Comparison of ENCODE assay signal across 21 cellular contexts in genomic region chr17:2275722-2276121, GRCh38. TPM values are rescaled to one million over a fixed set of nuclear protein-coding genes. Genes with fewer than 3 reads are reported as not detected.
DNase-seq lines count a peak whose midpoint lies in the region; ATAC-seq, FAIRE-seq and TF ChIP-seq lines count a peak whose summit lies in the region.
"Had no signal": no experiment of that assay in that cellular context is flagged by ENCODE, and none has a peak within 500 bp of the region (broad histone marks: within the 10 kb centered on the region; RNA-seq: fewer than 3 reads in every experiment).

No MANE protein-coding gene starts in this region.

- peaks cover 56% of the 10 kb centered on the region for H3K36me3 Mint-ChIP-seq in CD8-positive, alpha-beta T cell
- H3K36me3 Mint-ChIP-seq in activated T-helper 2 cell treated with anti-CD3 and anti-CD28 coated beads, Interferon-gamma antibody, Interleukin-2, Interleukin-4, amounts not matched to agents 10 μg/mL and 5 μg/mL and 100 μg/mL, durations not matched to agents 14 hours and 24 hours and 36 hours (ENCODE audit: low read depth): peaks cover 53% of the 10 kb centered on the region
- peaks cover 3 to 50% (median 33%) of the 10 kb centered on the region in 5 donors for H3K36me3 Mint-ChIP-seq in naive thymus-derived CD4-positive, alpha-beta T cell
- H3K36me3 Mint-ChIP-seq in MCF 10A (ENCODE audit: insufficient read depth, unreplicated experiment): peaks cover 54% of the 10 kb centered on the region

- no TSS peak for BruUV-seq in MCF 10A (replicated peaks; lab: Mats Ljungman, UMichigan)

- no peak overlapping the region for H3K27ac ChIP-seq in CD8-positive, alpha-beta T cell (ENCODE audit: low read depth, low read length)
- H3K27ac ChIP-seq in naive thymus-derived CD4-positive, alpha-beta T cell (ENCODE audit: low read depth, low read length): no peak overlapping the region
- H3K27ac ChIP-seq: gastrocnemius medialis, tibial artery had no signal

- peaks cover 37% of the 10 kb centered on the region for H3K4me1 ChIP-seq in CD8-positive, alpha-beta T cell (ENCODE audit: insufficient read depth, low read length)
- peaks cover 18 to 44% of the 10 kb centered on the region in 2 donors for H3K4me1 ChIP-seq in naive thymus-derived CD4-positive, alpha-beta T cell (ENCODE audit: control insufficient read depth in 2 of 2, insufficient read depth in 2 of 2, low read length in 2 of 2)
- H3K4me1 ChIP-seq: Caco-2 had no signal

- H3K27me3 ChIP-seq in CD8-positive, alpha-beta T cell (ENCODE audit: insufficient read depth, low read length): no peaks in the 10 kb centered on the region
- H3K27me3 ChIP-seq in naive thymus-derived CD4-positive, alpha-beta T cell (ENCODE audit: control insufficient read depth in 2 of 2, insufficient read depth in 2 of 2, low read length in 2 of 2): no peaks in the 10 kb centered on the region
- H3K27me3 ChIP-seq: gastrocnemius medialis, tibial artery had no signal

- H3K4me1 Mint-ChIP-seq in CD8-positive, alpha-beta T cell (ENCODE audit: low read depth): peaks cover 52% of the 10 kb centered on the region
- peaks cover 58% of the 10 kb centered on the region for H3K4me1 Mint-ChIP-seq in activated T-helper 2 cell treated with anti-CD3 and anti-CD28 coated beads, Interferon-gamma antibody, Interleukin-2, Interleukin-4, amounts not matched to agents 10 μg/mL and 5 μg/mL and 100 μg/mL, durations not matched to agents 14 hours and 24 hours and 36 hours (ENCODE audit: low read depth)
- peaks cover 35 to 70% (median 63%) of the 10 kb centered on the region in 7 donors for H3K4me1 Mint-ChIP-seq in naive thymus-derived CD4-positive, alpha-beta T cell
- no peaks in the 10 kb centered on the region for H3K4me1 Mint-ChIP-seq in MCF 10A (ENCODE audit: insufficient read depth, unreplicated experiment)
- H3K4me1 Mint-ChIP-seq: nephron had no signal

- DNase-seq in CD8-positive, alpha-beta T cell: no peak
- DNase-seq in GM12891 (ENCODE audit: insufficient read length, low spot score) (no peak), NCI-H1105 treated with DMSO at 0.1 percent for 48 hours (lab: John Stamatoyannopoulos, UW) (no peak), MCF 10A (ENCODE audit: unreplicated experiment) (no peak)
- no peak for DNase-seq in activated T-helper 2 cell treated with anti-CD3 and anti-CD28 coated beads, Interferon-gamma antibody, Interleukin-2, Interleukin-4, amounts not matched to agents 10 μg/mL and 5 μg/mL and 100 μg/mL, durations not matched to agents 14 hours and 24 hours and 36 hours (ENCODE audit: low spot score)
- DNase-seq in naive thymus-derived CD4-positive, alpha-beta T cell: peak in 6 of 9 donors; percentile 35 to 66 (median 47)
- DNase-seq: activated gamma-delta T cell; Caco-2; effector CD4-positive, alpha-beta T cell; gastrocnemius medialis; mesenchymal stem cell; NCI-H1092 treated with DMSO at 0.1 percent for 48 hours; NCI-H2081 treated with DMSO at 0.1 percent for 48 hours; NCI-H446; PC-3; posterior cingulate gyrus; SHP77; tibial artery had no signal

- POLR2A ChIA-PET in CD8-positive, alpha-beta T cell (lab: Charles Lee): interaction anchor here (1.2 kb wide), 2 partner anchors 9 to 18 kb away, joined by 4 to 8 read pairs; no protein-coding TSS in a partner anchor
- POLR2A ChIA-PET in naive thymus-derived CD4-positive, alpha-beta T cell (lab: Charles Lee): interaction anchor here (0.6 to 2.1 kb wide), 4 partner anchors 9 to 31 kb away, joined by 3 to 13 read pairs (median 8); no protein-coding TSS in a partner anchor
- POLR2A ChIA-PET in MCF 10A (lab: Yijun Ruan, JAX): interaction anchor here (0.7 kb wide), 1 partner anchor 224 kb away, joined by 3 read pairs; no protein-coding TSS in a partner anchor

- H3K9me3 ChIP-seq in CD8-positive, alpha-beta T cell (ENCODE audit: low read length): no peaks in the 10 kb centered on the region
- no peaks in the 10 kb centered on the region for H3K9me3 ChIP-seq in naive thymus-derived CD4-positive, alpha-beta T cell (ENCODE audit: control insufficient read depth in 2 of 3, low read length in 3 of 3)
- H3K9me3 ChIP-seq: Caco-2, gastrocnemius medialis, tibial artery had no signal

- H3K4me3 Mint-ChIP-seq in CD8-positive, alpha-beta T cell: peak overlapping the region; percentile 30
- H3K4me3 Mint-ChIP-seq in activated T-helper 2 cell treated with anti-CD3 and anti-CD28 coated beads, Interferon-gamma antibody, Interleukin-2, Interleukin-4, amounts not matched to agents 10 μg/mL and 5 μg/mL and 100 μg/mL, durations not matched to agents 14 hours and 24 hours and 36 hours (ENCODE audit: low read depth): peak overlapping the region; percentile 18
- H3K4me3 Mint-ChIP-seq in naive thymus-derived CD4-positive, alpha-beta T cell: peak overlapping the region in 9 of 10 donors; percentile 49 to 80 (median 58)
- H3K4me3 Mint-ChIP-seq in MCF 10A (ENCODE audit: unreplicated experiment): no peak overlapping the region
- H3K4me3 Mint-ChIP-seq: nephron had no signal

- peak; percentile 38 for FAIRE-seq in GM12891 (lab: Jason Lieb, UNC)

- H3K27me3 Mint-ChIP-seq in CD8-positive, alpha-beta T cell (ENCODE audit: low read depth): no peaks in the 10 kb centered on the region
- no peaks in the 10 kb centered on the region for H3K27me3 Mint-ChIP-seq in activated T-helper 2 cell treated with anti-CD3 and anti-CD28 coated beads, Interferon-gamma antibody, Interleukin-2, Interleukin-4, amounts not matched to agents 10 μg/mL and 5 μg/mL and 100 μg/mL, durations not matched to agents 14 hours and 24 hours and 36 hours (ENCODE audit: low read depth)
- H3K27me3 Mint-ChIP-seq in naive thymus-derived CD4-positive, alpha-beta T cell: no peaks in the 10 kb centered on the region
- no peaks in the 10 kb centered on the region for H3K27me3 Mint-ChIP-seq in MCF 10A (ENCODE audit: insufficient read depth, unreplicated experiment)

- no peak for TF ChIP-seq POLR2A in GM12891 (IDR thresholded peaks at IDR 0.05; ENCODE audit: low read depth, low read length)

- H3K9me3 Mint-ChIP-seq in CD8-positive, alpha-beta T cell: no peaks in the 10 kb centered on the region
- no peaks in the 10 kb centered on the region for H3K9me3 Mint-ChIP-seq in activated T-helper 2 cell treated with anti-CD3 and anti-CD28 coated beads, Interferon-gamma antibody, Interleukin-2, Interleukin-4, amounts not matched to agents 10 μg/mL and 5 μg/mL and 100 μg/mL, durations not matched to agents 14 hours and 24 hours and 36 hours
- peaks cover 0 to 3% (median 0%) of the 10 kb centered on the region in 11 donors for H3K9me3 Mint-ChIP-seq in naive thymus-derived CD4-positive, alpha-beta T cell
- no peaks in the 10 kb centered on the region for H3K9me3 Mint-ChIP-seq in MCF 10A (ENCODE audit: unreplicated experiment)
- H3K9me3 Mint-ChIP-seq: nephron had no signal

- no peak overlapping the region for H3K4me3 ChIP-seq in CD8-positive, alpha-beta T cell (ENCODE audit: low read depth, low read length)
- H3K4me3 ChIP-seq in naive thymus-derived CD4-positive, alpha-beta T cell (ENCODE audit: low read length): no peak overlapping the region
- H3K4me3 ChIP-seq: gastrocnemius medialis, tibial artery had no signal

- peaks cover 12% of the 10 kb centered on the region for H3K36me3 ChIP-seq in CD8-positive, alpha-beta T cell (ENCODE audit: insufficient read depth, low read length)
- peaks cover 0 to 9% (median 9%) of the 10 kb centered on the region in 3 experiments for H3K36me3 ChIP-seq in naive thymus-derived CD4-positive, alpha-beta T cell (ENCODE audit: control insufficient read depth in 2 of 3, insufficient read depth in 3 of 3, low read length in 3 of 3)

- intact Hi-C loops in CD8-positive, alpha-beta T cell (cut with DNase I, micrococcal nuclease): loop anchor here in 1 of 2 experiments (1.0 kb wide), 1 partner anchor 9 kb away; no protein-coding TSS in a partner anchor
- intact Hi-C loops in activated T-helper 2 cell treated with anti-CD3 and anti-CD28 coated beads, Interferon-gamma antibody, Interleukin-2, Interleukin-4, amounts not matched to agents 10 μg/mL and 5 μg/mL and 100 μg/mL, durations not matched to agents 14 hours and 24 hours and 36 hours (cut with micrococcal nuclease): loop anchor here (1.0 kb wide), 1 partner anchor 9 kb away; no protein-coding TSS in a partner anchor
- intact Hi-C loops in naive thymus-derived CD4-positive, alpha-beta T cell (cut with micrococcal nuclease): loop anchor here (1.0 kb wide), 1 partner anchor 9 kb away; no protein-coding TSS in a partner anchor
- intact Hi-C loops in MCF 10A (cut with micrococcal nuclease): no loop called here

- TF ChIP-seq CTCF in CD8-positive, alpha-beta T cell (IDR thresholded peaks at IDR 0.05): no peak
- TF ChIP-seq CTCF in MCF 10A (IDR thresholded peaks at IDR 0.05; ENCODE audit: unreplicated experiment): no peak

- peak overlapping the region; percentile 58 for H3K27ac Mint-ChIP-seq in CD8-positive, alpha-beta T cell
- H3K27ac Mint-ChIP-seq in activated T-helper 2 cell treated with anti-CD3 and anti-CD28 coated beads, Interferon-gamma antibody, Interleukin-2, Interleukin-4, amounts not matched to agents 10 μg/mL and 5 μg/mL and 100 μg/mL, durations not matched to agents 14 hours and 24 hours and 36 hours: peak overlapping the region; percentile 81
- peak overlapping the region; percentile 60 to 93 (median 82) for H3K27ac Mint-ChIP-seq in naive thymus-derived CD4-positive, alpha-beta T cell
- H3K27ac Mint-ChIP-seq in MCF 10A (ENCODE audit: low read depth, unreplicated experiment): no peak overlapping the region
- H3K27ac Mint-ChIP-seq: nephron had no signal

- ATAC-seq in CD8-positive, alpha-beta T cell: peak; percentile 56
- peak; percentile 57 for ATAC-seq in naive thymus-derived CD4-positive, alpha-beta T cell
- no peak for ATAC-seq in GM19463 (IDR thresholded peaks at IDR 0.05; ENCODE audit: unreplicated experiment)
- ATAC-seq: esophagus mucosa, PC-3 had no signal

- CTCF ChIA-PET in CD8-positive, alpha-beta T cell (lab: Charles Lee): interaction anchor here (0.6 to 1.6 kb wide), 4 partner anchors 31 to 781 kb away, joined by 3 to 11 read pairs (median 4); partner anchors contain the start of gene HIC1
- CTCF ChIA-PET in naive thymus-derived CD4-positive, alpha-beta T cell (lab: Charles Lee): interaction anchor here (0.7 to 0.9 kb wide), 2 partner anchors 31 to 737 kb away, joined by 3 to 4 read pairs; no protein-coding TSS in a partner anchor
- CTCF ChIA-PET in MCF 10A (lab: Yijun Ruan, JAX): no interaction called here

RNA-seq across cellular contexts. Expression of gene SMG6, which starts 27.9 kb away (rescaled TPM):
- total RNA-seq in CD8-positive, alpha-beta T cell: 10 to 100 TPM; 36.1 to 37.8 TPM
- polyA plus RNA-seq in GM12891 (2012; ENCODE audit: low read depth, missing spikeins): 26.3 TPM
- total RNA-seq in activated T-helper 2 cell treated with anti-CD3 and anti-CD28 coated beads, Interferon-gamma antibody, Interleukin-2, Interleukin-4, amounts not matched to agents 10 μg/mL and 5 μg/mL and 100 μg/mL, durations not matched to agents 14 hours and 24 hours and 36 hours: 33.5 and 43.0 TPM in 2 replicates
- 10 to 100 TPM; 45.6 to 65.3 (median 55.8) TPM for total RNA-seq in naive thymus-derived CD4-positive, alpha-beta T cell
- 10 to 100 TPM in 1 of 2 donors, 1 to 10 TPM in 1; 8.6 to 14.0 TPM for polyA plus RNA-seq in naive thymus-derived CD4-positive, alpha-beta T cell
- 17.0 and 23.2 TPM in 2 replicates for total RNA-seq in MCF 10A (2022)

RNA-seq across cellular contexts. Expression of gene SRR, which starts 28.0 kb away (rescaled TPM):
- 1 to 10 TPM; 1.8 to 2.9 TPM for total RNA-seq in CD8-positive, alpha-beta T cell
- polyA plus RNA-seq in GM12891 (2012; ENCODE audit: low read depth, missing spikeins): 18.4 TPM
- 17.3 and 18.4 TPM in 2 replicates for total RNA-seq in activated T-helper 2 cell treated with anti-CD3 and anti-CD28 coated beads, Interferon-gamma antibody, Interleukin-2, Interleukin-4, amounts not matched to agents 10 μg/mL and 5 μg/mL and 100 μg/mL, durations not matched to agents 14 hours and 24 hours and 36 hours
- 10 to 100 TPM in 1 of 5 experiments, 1 to 10 TPM in 4; 3.1 to 16.0 (median 8.3) TPM for total RNA-seq in naive thymus-derived CD4-positive, alpha-beta T cell
- polyA plus RNA-seq in naive thymus-derived CD4-positive, alpha-beta T cell: 1 to 10 TPM; 5.2 to 9.6 TPM
- 7.7 and 16.6 TPM in 2 replicates for total RNA-seq in MCF 10A (2022)

Comparison
In these comparisons a context has a peak if more than half of its experiments do, and no peak if none do; other contexts are left out.
1. DNase-seq: peak in naive thymus-derived CD4-positive, alpha-beta T cell (6 of 9); none in CD8-positive, alpha-beta T cell (0 of 7), GM12891 (single experiment), activated T-helper 2 cell treated with anti-CD3 and anti-CD28 coated beads, Interferon-gamma antibody, Interleukin-2, Interleukin-4, amounts not matched to agents 10 μg/mL and 5 μg/mL and 100 μg/mL, durations not matched to agents 14 hours and 24 hours and 36 hours (single experiment), NCI-H1105 treated with DMSO at 0.1 percent for 48 hours (single experiment) and MCF 10A (single experiment).